20 cellular contexts compared by ENCODE assay signal in the genomic region with DNA sequence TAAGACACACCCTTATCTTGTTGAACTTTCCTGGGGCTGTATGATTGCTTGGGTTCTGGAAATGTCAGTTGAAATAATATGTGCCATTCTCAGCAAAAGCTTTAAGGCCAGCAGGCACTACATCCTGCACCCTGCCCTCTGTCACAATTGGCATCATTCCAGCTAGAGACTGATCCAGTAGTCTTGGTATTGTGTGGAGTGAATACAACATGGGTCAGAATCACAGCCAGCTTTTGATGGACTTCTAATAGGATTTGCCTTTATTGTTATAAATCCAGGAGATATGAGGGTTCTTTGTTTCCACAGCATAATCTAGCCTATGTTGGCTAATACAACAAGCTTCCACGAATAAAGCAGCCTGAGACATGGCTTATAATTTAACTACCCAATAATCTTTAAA.
A peak's percentile ranks its signal among the peaks of the same experiment; 100 is the strongest.
DNase-seq lines count a peak whose midpoint lies in the region; ATAC-seq and TF ChIP-seq lines count a peak whose summit lies in the region.
"Had no signal": no experiment of that assay in that cellular context is flagged by ENCODE, and none has a peak within 500 bp of the region (broad histone marks: within the 10 kb centered on the region; RNA-seq: fewer than 3 reads in every experiment).

No MANE protein-coding gene starts in this region.

- no peak overlapping the region for H4K5ac ChIP-seq in IMR-90 (ENCODE audit: low read depth, low read length)

- no peak overlapping the region for H3K18ac ChIP-seq in IMR-90 (ENCODE audit: low read depth, low read length)

- H3K27me3 ChIP-seq in IMR-90 (ENCODE audit: control insufficient read depth, insufficient read depth, low read length) (no peaks in the 10 kb centered on the region), PC-9 (ENCODE audit: insufficient read depth, low read depth) (no peaks in the 10 kb centered on the region)
- H3K27me3 ChIP-seq: gastrocnemius medialis, suprapubic skin had no signal

- H3F3A ChIP-seq in PC-9 (ENCODE audit: insufficient read depth, low read depth): no peaks in the 10 kb centered on the region; the same call in 1 of the 2 replicates

- H3K4me2 ChIP-seq in IMR-90 (ENCODE audit: low read depth, low read length) (no peak overlapping the region), PC-9 (no peak overlapping the region)

- ATAC-seq in IMR-90 (ENCODE audit: low read depth): no peak

- H2AK5ac ChIP-seq in IMR-90 (ENCODE audit: low read depth, low read length): no peak overlapping the region

- no peak for TF ChIP-seq RAD21 in IMR-90 (IDR thresholded peaks at IDR 0.05; ENCODE audit: low read length)

- no peak for TF ChIP-seq POLR2A in IMR-90 (IDR thresholded peaks at IDR 0.05; ENCODE audit: low read depth, low read length)

- no peaks in the 10 kb centered on the region for H3K36me3 ChIP-seq in IMR-90 (ENCODE audit: control insufficient read depth, insufficient read depth, low read length)
- no peaks in the 10 kb centered on the region for H3K36me3 ChIP-seq in PC-9 (ENCODE audit: low read depth)
- H3K36me3 ChIP-seq: gastrocnemius medialis, suprapubic skin had no signal

- BruUV-seq in IMR-90 (replicated peaks; lab: Mats Ljungman, UMichigan): no TSS peak
- no TSS peak for BruUV-seq in PC-9 (replicated peaks; lab: Mats Ljungman, UMichigan)

- POLR2A ChIA-PET in IMR-90 (lab: Charles Lee; ENCODE audit: unreplicated experiment) (no interaction called here), PC-9 (lab: Charles Lee; ENCODE audit: unreplicated experiment) (no interaction called here)

- WGBS in IMR-90 (ENCODE audit: extremely low coverage in 2 of 2, insufficient read length in 1 of 2), 2 experiments: no CpG with 5 or more reads among the region's 1 CpG

- H3K27ac ChIP-seq in IMR-90 (ENCODE audit: insufficient read depth, low read length): no peak overlapping the region
- H3K27ac ChIP-seq in PC-9: no peak overlapping the region
- H3K27ac ChIP-seq: parathyroid adenoma, suprapubic skin had no signal

- no peak overlapping the region for H4K91ac ChIP-seq in IMR-90 (ENCODE audit: insufficient read depth, low read depth, low read length)

- H3K36me3 Mint-ChIP-seq in nephron progenitor cell (ENCODE audit: low read depth): no peaks in the 10 kb centered on the region
- H3K36me3 Mint-ChIP-seq: activated CD4-positive, alpha-beta memory T cell treated with anti-CD3 and anti-CD28 coated beads for 36 hours; activated naive CD4-positive, alpha-beta T cell treated with anti-CD3 and anti-CD28 coated beads, Interleukin-2, amount 10 ng/mL, durations not matched to agents 7 days and 5 days had no signal

- no peaks in the 10 kb centered on the region for H3K79me2 ChIP-seq in PC-9 (ENCODE audit: low read depth)
- H3K79me2 ChIP-seq: parathyroid adenoma had no signal

- peak overlapping the region; percentile 4 for H3K27ac Mint-ChIP-seq in nephron progenitor cell
- H3K27ac Mint-ChIP-seq: activated CD4-positive, alpha-beta memory T cell treated with anti-CD3 and anti-CD28 coated beads for 36 hours had no signal

- intact Hi-C loops in IMR-90 (cut with micrococcal nuclease): no loop called here
- intact Hi-C loops in PC-9 (cut with micrococcal nuclease; ENCODE audit: unreplicated experiment): loop anchor here (10.0 kb wide), 1 partner anchor 209 kb away; no protein-coding TSS in a partner anchor

- H3K56ac ChIP-seq in IMR-90 (ENCODE audit: extremely low read depth, insufficient read depth, low read length): no peak overlapping the region

- TF ChIP-seq CTCF in IMR-90 (conservative IDR thresholded peaks at IDR 0.05; ENCODE audit: low read depth, low read length) (no peak), nephron progenitor cell (IDR thresholded peaks at IDR 0.05) (no peak), PC-9 (conservative IDR thresholded peaks at IDR 0.05) (no peak)

- H2AK9ac ChIP-seq in IMR-90 (replicated peaks; ENCODE audit: low read depth, low read length, poor library complexity): no peak overlapping the region

- no peak overlapping the region for H3K14ac ChIP-seq in IMR-90 (replicated peaks; ENCODE audit: low read depth, low read length)

- H2BK120ac ChIP-seq in IMR-90 (ENCODE audit: low read depth, low read length): no peak overlapping the region

- no peak overlapping the region for H3K23ac ChIP-seq in IMR-90 (ENCODE audit: low read depth, low read length)

- H4K20me1 ChIP-seq in IMR-90 (ENCODE audit: insufficient read depth, low read length) (no peaks in the 10 kb centered on the region), PC-9 (ENCODE audit: insufficient read depth) (no peaks in the 10 kb centered on the region)

- H3K9me3 ChIP-seq in IMR-90 (ENCODE audit: control insufficient read depth, insufficient read depth, low read length) (no peaks in the 10 kb centered on the region), PC-9 (ENCODE audit: insufficient read depth, low read depth) (no peaks in the 10 kb centered on the region)
- H3K9me3 ChIP-seq: gastrocnemius medialis, suprapubic skin had no signal

- no peak overlapping the region for H2BK20ac ChIP-seq in IMR-90 (ENCODE audit: low read depth, low read length)

- H3K27me3 Mint-ChIP-seq in nephron progenitor cell (ENCODE audit: low read depth, poor library complexity): no peaks in the 10 kb centered on the region
- H3K27me3 Mint-ChIP-seq: activated CD4-positive, alpha-beta memory T cell treated with anti-CD3 and anti-CD28 coated beads for 36 hours; activated naive CD4-positive, alpha-beta T cell treated with anti-CD3 and anti-CD28 coated beads, Interleukin-2, amount 10 ng/mL, durations not matched to agents 7 days and 5 days had no signal

- no peak overlapping the region for H3K4ac ChIP-seq in IMR-90 (ENCODE audit: low read depth, low read length)

- no peak overlapping the region for H4K8ac ChIP-seq in IMR-90 (ENCODE audit: low read depth in 2 of 2, low read length in 2 of 2)

- H2AFZ ChIP-seq in IMR-90 (replicated peaks; ENCODE audit: low read length, poor library complexity) (peak overlapping the region; percentile 53), PC-9 (no peak overlapping the region)
- H2AFZ ChIP-seq: parathyroid adenoma had no signal

- H3K4me3 ChIP-seq in IMR-90 (ENCODE audit: insufficient read depth, low read depth, low read length) (no peak overlapping the region), PC-9 (no peak overlapping the region)
- H3K4me3 ChIP-seq: gastrocnemius medialis, smooth muscle cell, suprapubic skin had no signal

- dilution Hi-C loops in IMR-90 (cut with HindIII; ENCODE audit: low sequenced_read_pairs, unreplicated experiment): no loop called here

- H3K9me3 Mint-ChIP-seq in nephron progenitor cell: no peaks in the 10 kb centered on the region

- H3K79me1 ChIP-seq in IMR-90 (ENCODE audit: low read depth in 1 of 2, low read length in 2 of 2): no peaks in the 10 kb centered on the region

- DNase-seq in DMS153 (lab: John Stamatoyannopoulos, UW) (peak; percentile 4), IMR-90 (no peak), dermis blood vessel endothelial cell (peak; percentile 80), nephron progenitor cell (no peak), PC-9 (no peak), cerebellum (ENCODE audit: low spot score) (no peak)
- no peak for DNase-seq in stimulated activated CD8-positive, alpha-beta memory T cell treated with anti-CD3 and anti-CD28 coated beads, Interleukin-4, amount 100 ng/mL, for 48 hours
- DNase-seq: activated CD4-positive, alpha-beta memory T cell treated with anti-CD3 and anti-CD28 coated beads for 36 hours; activated naive CD4-positive, alpha-beta T cell treated with anti-CD3 and anti-CD28 coated beads, Interleukin-2, amount 10 ng/mL, durations not matched to agents 7 days and 5 days; activated T-cell treated with anti-CD3 and anti-CD28 coated beads, Interleukin-2, amount 50 U/mL, for 1 hour; cortex of kidney; gastrocnemius medialis; MM.1S; NCI-H1694 treated with DMSO at 0.1 percent for 48 hours; NCI-H446; stimulated activated CD4-positive, alpha-beta T cell treated with anti-CD3 and anti-CD28 coated beads, Interleukin-4, amount 100 ng/mL, for 4 hours; T-helper 2 cell had no signal

- H3K4me1 ChIP-seq in IMR-90 (ENCODE audit: control insufficient read depth, insufficient read depth, low read length) (peaks cover 2% of the 10 kb centered on the region; the same call in 1 of the 2 replicates), PC-9 (replicated peaks; ENCODE audit: insufficient read depth) (peaks cover 19% of the 10 kb centered on the region)
- H3K4me1 ChIP-seq: gastrocnemius medialis, parathyroid adenoma, suprapubic skin had no signal

- no peak overlapping the region for H2BK5ac ChIP-seq in IMR-90 (ENCODE audit: low read depth, low read length, poor library complexity, severe bottlenecking)

- H3K4me3 Mint-ChIP-seq in nephron progenitor cell: no peak overlapping the region
- H3K4me3 Mint-ChIP-seq: activated CD4-positive, alpha-beta memory T cell treated with anti-CD3 and anti-CD28 coated beads for 36 hours; activated naive CD4-positive, alpha-beta T cell treated with anti-CD3 and anti-CD28 coated beads, Interleukin-2, amount 10 ng/mL, durations not matched to agents 7 days and 5 days had no signal

- CTCF ChIA-PET in IMR-90 (lab: Yijun Ruan, JAX) (no interaction called here), PC-9 (lab: Charles Lee) (no interaction called here)

- no peak overlapping the region for H3K9ac ChIP-seq in IMR-90 (ENCODE audit: low read depth, low read length)
- H3K9ac ChIP-seq: parathyroid adenoma had no signal

- H3K9me1 ChIP-seq in IMR-90 (ENCODE audit: insufficient read depth, low read length): no peaks in the 10 kb centered on the region

- peaks cover 10% of the 10 kb centered on the region for H3K4me1 Mint-ChIP-seq in nephron progenitor cell

- in situ Hi-C loops in IMR-90 (cut with MboI; ENCODE audit: low sequenced_read_pairs): no loop called here

- H2BK15ac ChIP-seq in IMR-90 (ENCODE audit: low read depth, low read length): no peak overlapping the region

- H3K9me2 ChIP-seq in PC-9 (ENCODE audit: insufficient read depth): no peaks in the 10 kb centered on the region

TF ChIP-seq in IMR-90, 13 proteins besides CTCF, POLR2A, EP300 and RAD21:
- no peak for TF ChIP-seq CHD1 (IDR thresholded peaks at IDR 0.05; ENCODE audit: low read depth, low read length)
- no peak for TF ChIP-seq SMC3 (IDR thresholded peaks at IDR 0.05; ENCODE audit: low read depth, low read length)
- TF ChIP-seq FOS (IDR thresholded peaks at IDR 0.05; ENCODE audit: low read depth, low read length): no peak
- no peak for TF ChIP-seq USF2 (IDR thresholded peaks at IDR 0.05; ENCODE audit: low read depth, low read length)
- TF ChIP-seq RFX5 (IDR thresholded peaks at IDR 0.05; ENCODE audit: low read depth, low read length): no peak
TF ChIP-seq in IMR-90: peak in this region for 0.

Comparison
In these comparisons a context has a peak if more than half of its experiments do, and no peak if none do; other contexts are left out.
1. DNase-seq: peak in DMS153 (single experiment) and dermis blood vessel endothelial cell (single experiment); none in IMR-90 (single experiment), nephron progenitor cell (single experiment), stimulated activated CD8-positive, alpha-beta memory T cell treated with anti-CD3 and anti-CD28 coated beads, Interleukin-4, amount 100 ng/mL, for 48 hours (single experiment), PC-9 (0 of 2) and cerebellum (single experiment).